In genomic region chr18:37182340-37183135, GRCh38 we compare ENCODE assay signal across 21 cellular contexts.
"Had no signal": no experiment of that assay in that cellular context is flagged by ENCODE, and none has a peak within 500 bp of the region (broad histone marks: within the 10 kb centered on the region; RNA-seq: fewer than 3 reads in every experiment).

No MANE protein-coding gene starts in this region.

- DNase-seq: cortex of kidney; effector memory CD8-positive, alpha-beta T cell; foreskin fibroblast; gastrocnemius medialis; head of caudate nucleus; kidney; left lung; lower lobe of right lung; natural killer cell; occipital lobe; ovary; retina; right lobe of liver; small intestine; stimulated activated CD4-positive, alpha-beta T cell treated with anti-CD3 and anti-CD28 coated beads, Interleukin-15, amount 100 ng/mL, for 24 hours; stimulated activated CD4-positive, alpha-beta T cell treated with anti-CD3 and anti-CD28 coated beads, Interleukin-2, amount 100 ng/mL, for 48 hours; stimulated activated naive B cell treated with anti-CD40 and anti-IgM and Interleukin-4, amounts not matched to agents 10 μg/mL and 1 μg/mL and 100 μg/mL, for 72 hours; upper lobe of left lung had no signal

- H3K9me3 ChIP-seq: gastrocnemius medialis, left lung, lower lobe of right lung, ovary, right lobe of liver, thoracic aorta, tibial nerve, upper lobe of left lung had no signal

- H3K36me3 ChIP-seq: gastrocnemius medialis, left lung, lower lobe of right lung, ovary, right lobe of liver, thoracic aorta, tibial nerve, upper lobe of left lung had no signal

- H3K4me3 ChIP-seq: gastrocnemius medialis, hepatocyte, left lung, lower lobe of right lung, ovary, right lobe of liver, thoracic aorta, tibial nerve, upper lobe of left lung had no signal

- ATAC-seq: effector memory CD8-positive, alpha-beta T cell; gastrocnemius medialis; left lung; lower lobe of right lung; natural killer cell; right lobe of liver; stimulated activated naive B cell treated with anti-CD40 and anti-IgM and Interleukin-4, amounts not matched to agents 10 μg/mL and 1 μg/mL and 100 μg/mL, for 72 hours had no signal

- H3K27me3 ChIP-seq: gastrocnemius medialis, hepatocyte, left lung, ovary, right lobe of liver, tibial nerve, upper lobe of left lung had no signal
